ENCODE assay signal across 21 cellular contexts in the genomic region with DNA sequence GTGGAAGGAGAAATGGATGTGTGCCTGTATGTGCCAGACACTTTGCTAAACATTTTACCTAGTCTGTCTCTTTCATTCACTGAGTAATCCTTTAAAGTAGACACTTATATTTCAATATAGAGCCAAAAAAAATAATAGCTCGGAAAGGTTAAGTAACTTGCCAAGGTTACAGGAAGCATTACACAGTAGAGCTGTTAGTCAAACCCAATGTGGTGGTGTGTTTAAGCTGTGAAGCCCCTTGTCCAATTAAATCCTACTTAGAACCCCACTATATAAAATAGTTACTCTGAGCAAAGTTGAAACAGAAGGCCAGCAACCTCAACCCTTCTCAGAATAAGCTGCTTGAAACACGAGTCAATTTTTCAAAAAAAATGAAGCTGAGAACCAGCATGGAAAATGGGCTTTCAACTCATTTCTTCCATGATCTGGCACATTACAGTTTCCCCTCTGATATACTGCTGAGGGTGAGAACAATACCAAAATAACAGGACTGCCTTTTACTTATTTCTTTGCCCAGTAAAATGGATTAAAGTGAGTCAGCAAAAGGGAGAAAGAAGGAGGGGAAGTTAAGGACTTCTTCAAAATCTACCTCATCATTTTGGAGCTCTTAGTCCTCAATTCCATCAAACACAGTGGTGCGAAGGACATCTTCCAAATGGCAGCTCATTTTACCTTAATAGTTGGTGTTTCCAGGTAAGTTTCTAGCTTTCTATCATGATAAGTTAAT. TPM values are rescaled to one million over a fixed set of nuclear protein-coding genes. Genes with fewer than 3 reads are reported as not detected.
DNase-seq lines count a peak whose midpoint lies in the region; ATAC-seq, FAIRE-seq and TF ChIP-seq lines count a peak whose summit lies in the region.
"Had no signal": no experiment of that assay in that cellular context is flagged by ENCODE, and none has a peak within 500 bp of the region (broad histone marks: within the 10 kb centered on the region; RNA-seq: fewer than 3 reads in every experiment).

No MANE protein-coding gene starts in this region.

- H3K4me2 ChIP-seq in HepG2 (ENCODE audit: low read depth, low read length) = no peak overlapping the region

- no peaks in the 10 kb centered on the region for H4K20me1 ChIP-seq in HepG2 (ENCODE audit: insufficient read depth, low read length)

- TF ChIP-seq CTCF in HepG2 (CRISPR knock-in tag; IDR thresholded peaks at IDR 0.05) = no peak
- no peak for TF ChIP-seq CTCF in right lobe of liver (IDR thresholded peaks at IDR 0.05)
- TF ChIP-seq CTCF in fibroblast of pulmonary artery (IDR thresholded peaks at IDR 0.05; ENCODE audit: low read length, missing control alignments) = no peak
- TF ChIP-seq CTCF in stomach (IDR thresholded peaks at IDR 0.05) = no peak
- no peak for TF ChIP-seq CTCF in ascending aorta (IDR thresholded peaks at IDR 0.05)

- no peaks in the 10 kb centered on the region for H3K27me3 ChIP-seq in HepG2 (ENCODE audit: control insufficient read depth in 1 of 2, insufficient read depth in 2 of 2, low read length in 2 of 2)
- no peaks in the 10 kb centered on the region for H3K27me3 ChIP-seq in right lobe of liver
- no peaks in the 10 kb centered on the region for H3K27me3 ChIP-seq in stomach
- no peaks in the 10 kb centered on the region for H3K27me3 ChIP-seq in CD4-positive, alpha-beta memory T cell (ENCODE audit: insufficient read depth, low read length)
- H3K27me3 ChIP-seq in ascending aorta = no peaks in the 10 kb centered on the region
- H3K27me3 ChIP-seq: foreskin keratinocyte, pancreas, transverse colon had no signal

- no TSS peak for BruUV-seq in HepG2 (replicated peaks; lab: Mats Ljungman, UMichigan)

- POLR2A ChIA-PET in HepG2 (lab: Yijun Ruan, JAX) = interaction anchor here (2.3 kb wide), 1 partner anchor 8 kb away, joined by 10 read pairs; the partner anchor contains the start of gene RDH14
- POLR2A ChIA-PET in CD4-positive, alpha-beta memory T cell (lab: Charles Lee; ENCODE audit: partially characterized antibody) = interaction anchor here (0.6 to 2.0 kb wide), 2 partner anchors 8 to 15 kb away, joined by 3 to 7 read pairs; partner anchors contain the start of gene RDH14

- in situ Hi-C loops in HepG2 (cut with HindIII; ENCODE audit: extremely low pct_ligation_motif_present, low pct_unique_long_range_greater_than_20kb) = no loop called here

- H3K4me1 ChIP-seq in HepG2 (ENCODE audit: insufficient read depth, low read length) (peaks cover under 1% of the 10 kb centered on the region; the same call in 1 of the 2 replicates), right lobe of liver (peaks cover 0 to 5% (median 0%) of the 10 kb centered on the region in 4 donors), stomach (peaks cover 14 to 86% (median 46%) of the 10 kb centered on the region in 4 donors), ascending aorta (peaks cover 0 to 25% of the 10 kb centered on the region in 2 donors)
- peaks cover 4% of the 10 kb centered on the region for H3K4me1 ChIP-seq in CD4-positive, alpha-beta memory T cell (ENCODE audit: insufficient read depth, low read length)
- H3K4me1 ChIP-seq: foreskin keratinocyte had no signal

- intact Hi-C loops in HepG2 (cut with micrococcal nuclease; ENCODE audit: unreplicated experiment) = no loop called here
- intact Hi-C loops in right lobe of liver (cut with DNase I) = no loop called here
- intact Hi-C loops in stomach (cut with DNase I; ENCODE audit: low total_unique reads) = no loop called here
- intact Hi-C loops in CD4-positive, alpha-beta memory T cell (cut with micrococcal nuclease) = no loop called here
- intact Hi-C loops in ascending aorta (cut with DNase I) = no loop called here

- FAIRE-seq in HepG2 (lab: Jason Lieb, UNC) = no peak
- FAIRE-seq: pancreas, TTC549 had no signal

- no peak for TF ChIP-seq POLR2A in HepG2 (IDR thresholded peaks at IDR 0.05; ENCODE audit: insufficient read depth in 1 of 2, low read depth in 2 of 2, low read length in 2 of 2)
- TF ChIP-seq POLR2A in right lobe of liver (IDR thresholded peaks at IDR 0.05) = no peak
- no peak for TF ChIP-seq POLR2A in stomach (IDR thresholded peaks at IDR 0.05)

- H3K27ac Mint-ChIP-seq in activated naive CD8-positive, alpha-beta T cell = peak overlapping the region; percentile 50
- H3K27ac Mint-ChIP-seq in CD4-positive, alpha-beta memory T cell = peak overlapping the region in 1 of 7 donors; percentile 3

- H3K36me3 ChIP-seq in HepG2 (replicated peaks in 1 of 2; ENCODE audit: control insufficient read depth in 1 of 2, insufficient read depth in 2 of 2, low read length in 2 of 2) (peaks cover 3 to 7% of the 10 kb centered on the region in 2 experiments; a peak in 3 of 5 replicates), right lobe of liver (peaks cover 0 to 10% (median 4%) of the 10 kb centered on the region in 4 donors), stomach (peaks cover 3 to 20% (median 19%) of the 10 kb centered on the region in 4 donors), ascending aorta (peaks cover 6 to 21% of the 10 kb centered on the region in 2 donors)
- no peaks in the 10 kb centered on the region for H3K36me3 ChIP-seq in CD4-positive, alpha-beta memory T cell (ENCODE audit: insufficient read depth, low read length)

- CTCF ChIA-PET in HepG2 (lab: Yijun Ruan, JAX; ENCODE audit: low intra/inter-chr PET ratio, low total read pairs) = no interaction called here
- CTCF ChIA-PET in CD4-positive, alpha-beta memory T cell (lab: Charles Lee; ENCODE audit: partially characterized antibody) = interaction anchor here (1.1 to 1.8 kb wide), 4 partner anchors 9 to 34 kb away, joined by 3 to 6 read pairs (median 4); partner anchors contain the start of gene RDH14

- no peaks in the 10 kb centered on the region for H3K9me3 ChIP-seq in HepG2 (ENCODE audit: low read length)
- H3K9me3 ChIP-seq in right lobe of liver = no peaks in the 10 kb centered on the region
- no peaks in the 10 kb centered on the region for H3K9me3 ChIP-seq in stomach
- no peaks in the 10 kb centered on the region for H3K9me3 ChIP-seq in CD4-positive, alpha-beta memory T cell (ENCODE audit: control insufficient read depth in 1 of 2, low read length in 2 of 2)
- no peaks in the 10 kb centered on the region for H3K9me3 ChIP-seq in ascending aorta
- H3K9me3 ChIP-seq: pancreas, transverse colon had no signal

- no peaks in the 10 kb centered on the region for H3K9me3 Mint-ChIP-seq in activated naive CD8-positive, alpha-beta T cell (ENCODE audit: low read depth)
- peaks cover 0 to 2% (median 0%) of the 10 kb centered on the region in 8 donors for H3K9me3 Mint-ChIP-seq in CD4-positive, alpha-beta memory T cell
- H3K9me3 Mint-ChIP-seq: H9, naive B cell had no signal

- H3K4me3 ChIP-seq in HepG2 (replicated peaks in 1 of 3; ENCODE audit: insufficient read depth in 1 of 3, low read depth in 2 of 3, low read length in 3 of 3) (no peak overlapping the region), right lobe of liver (no peak overlapping the region), fibroblast of pulmonary artery (replicated peaks; ENCODE audit: low read depth, low read length) (no peak overlapping the region), stomach (no peak overlapping the region), ascending aorta (peak overlapping the region in 1 of 2 donors; percentile 1)
- H3K4me3 ChIP-seq in CD4-positive, alpha-beta memory T cell (ENCODE audit: low read length in 2 of 2) = no peak overlapping the region
- H3K4me3 ChIP-seq: pancreas, skin epidermis, transverse colon had no signal

- TF ChIP-seq EP300 in HepG2 (IDR thresholded peaks at IDR 0.05; ENCODE audit: low read depth in 2 of 2, low read length in 2 of 2) (no peak), HepG2 (CRISPR knock-in tag; IDR thresholded peaks at IDR 0.05; ENCODE audit: borderline replicate concordance) (no peak), stomach (IDR thresholded peaks at IDR 0.05) (no peak)

- H3K27ac ChIP-seq in HepG2 (ENCODE audit: extremely low read length, insufficient read depth, low read length) = no peak overlapping the region
- H3K27ac ChIP-seq in right lobe of liver = no peak overlapping the region
- H3K27ac ChIP-seq in stomach = peak overlapping the region in 4 of 5 donors; percentile 42 to 77 (median 64)
- H3K27ac ChIP-seq in CD4-positive, alpha-beta memory T cell (ENCODE audit: low read depth, low read length) = no peak overlapping the region
- H3K27ac ChIP-seq in ascending aorta = no peak overlapping the region
- H3K27ac ChIP-seq: foreskin keratinocyte, skin epidermis, transverse colon had no signal

- H3K9ac ChIP-seq in HepG2 (ENCODE audit: insufficient read depth, low read depth, low read length) = no peak overlapping the region

- WGBS in HepG2 (ENCODE audit: low lambda C conversion rate) = 96% methylated on average over 3 of the region's 3 CpGs
- 66% methylated on average over 3 of the region's 3 CpGs for WGBS in right lobe of liver (ENCODE audit: insufficient coverage, low coverage, low lambda C conversion rate, missing lambda C conversion rate)
- WGBS in stomach, 5 donors = 52 to 71% (median 64%) methylated on average over 3 of the region's 3 CpGs

- no peaks in the 10 kb centered on the region for H3K79me2 ChIP-seq in HepG2 (ENCODE audit: insufficient read depth, low read length)

- ATAC-seq in HepG2 (no peak), right lobe of liver (no peak)
- ATAC-seq: foreskin keratinocyte, left lobe of liver had no signal

- H3K4me1 Mint-ChIP-seq in activated naive CD8-positive, alpha-beta T cell (ENCODE audit: low read depth) = peaks cover 77% of the 10 kb centered on the region
- H3K4me1 Mint-ChIP-seq in CD4-positive, alpha-beta memory T cell = peaks cover 14 to 53% (median 31%) of the 10 kb centered on the region in 4 donors

- H3K4me3 Mint-ChIP-seq in activated naive CD8-positive, alpha-beta T cell = peak overlapping the region; percentile 46
- no peak overlapping the region for H3K4me3 Mint-ChIP-seq in CD4-positive, alpha-beta memory T cell
- H3K4me3 Mint-ChIP-seq: H9, naive B cell had no signal

- peaks cover 27% of the 10 kb centered on the region for H3K36me3 Mint-ChIP-seq in activated naive CD8-positive, alpha-beta T cell
- peaks cover 25 to 34% of the 10 kb centered on the region in 2 donors for H3K36me3 Mint-ChIP-seq in CD4-positive, alpha-beta memory T cell

- no peak for TF ChIP-seq RAD21 in HepG2 (CRISPR knock-in tag; IDR thresholded peaks at IDR 0.05)

- no peaks in the 10 kb centered on the region for H3K27me3 Mint-ChIP-seq in activated naive CD8-positive, alpha-beta T cell
- H3K27me3 Mint-ChIP-seq in CD4-positive, alpha-beta memory T cell = no peaks in the 10 kb centered on the region
- H3K27me3 Mint-ChIP-seq: naive B cell had no signal

- no peak for DNase-seq in HepG2 (ENCODE audit: low spot score)
- DNase-seq in right lobe of liver = no peak
- DNase-seq in fibroblast of pulmonary artery (ENCODE audit: low read depth) = peak; percentile 36
- no peak for DNase-seq in stomach
- DNase-seq in CD4-positive, alpha-beta memory T cell = no peak
- DNase-seq in ascending aorta (ENCODE audit: low spot score in 2 of 2) = no peak
- DNase-seq in activated CD8-positive, alpha-beta memory T cell treated with anti-CD3 and anti-CD28 coated beads, Interleukin-2, amount 50 U/mL, for 48 hours = no peak
- DNase-seq: activated gamma-delta T cell treated with Interleukin-2 at 50 U/mL for 16 hours, caudate nucleus, foreskin keratinocyte, H9, naive B cell, NCI-H2081, NCI-H524, pancreas, transverse colon had no signal

- H2AFZ ChIP-seq in HepG2 (ENCODE audit: low read length) = no peak overlapping the region

RNA-seq across cellular contexts. Expression of gene RDH14, which starts 7.9 kb away (rescaled TPM):
- 37.4 and 39.9 TPM in 2 replicates for total RNA-seq in HepG2 (2016; rRNA removed; fragmentation: Illumina TruSeq; extraction: Trizol)
- 15.3 and 17.0 TPM in 2 replicates for total RNA-seq in HepG2 (2016; cell fraction: cytosol; rRNA removed; fragmentation: Illumina TruSeq; extraction: Trizol; ENCODE audit: low read depth)
- total RNA-seq in HepG2 (2016; cell fraction: insoluble cytoplasmic fraction; rRNA removed; fragmentation: Illumina TruSeq; extraction: Trizol) = 34.6 and 37.8 TPM in 2 replicates
- 32.5 and 33.9 TPM in 2 replicates for total RNA-seq in HepG2 (2016; cell fraction: membrane; rRNA removed; fragmentation: Illumina TruSeq; extraction: Trizol)
- total RNA-seq in HepG2 (2016; cell fraction: nucleus; rRNA removed; fragmentation: Illumina TruSeq; extraction: Trizol) = 32.4 and 33.3 TPM in 2 replicates
- polyA plus RNA-seq in HepG2 (2011; rRNA removed) = 22.8 and 27.4 TPM in 2 replicates
- 14.4 and 20.5 TPM in 2 replicates for polyA plus RNA-seq in HepG2 (2011; cell fraction: cytosol; rRNA removed)
- 6.1 and 7.8 TPM in 2 replicates for polyA plus RNA-seq in HepG2 (2011; cell fraction: nucleus; rRNA removed)
- 19.2 and 23.3 TPM in 2 replicates for polyA plus RNA-seq in HepG2 (2012)
- polyA plus RNA-seq in HepG2 (2016; cell fraction: cytosol; fragmentation: Illumina TruSeq; extraction: Trizol; ENCODE audit: low read depth) = 14.0 and 14.5 TPM in 2 replicates
- polyA plus RNA-seq in HepG2 (2016; cell fraction: insoluble cytoplasmic fraction; fragmentation: Illumina TruSeq; extraction: Trizol; ENCODE audit: low read depth) = 36.2 and 44.0 TPM in 2 replicates
- 23.0 and 23.2 TPM in 2 replicates for polyA plus RNA-seq in HepG2 (2016; cell fraction: membrane; fragmentation: Illumina TruSeq; extraction: Trizol; ENCODE audit: low read depth)
- 55.4 and 58.2 TPM in 2 replicates for polyA plus RNA-seq in HepG2 (2016; cell fraction: nucleus; fragmentation: Illumina TruSeq; extraction: Trizol; ENCODE audit: insufficient read depth, low read depth)
- 5.4 and 8.6 TPM in 2 replicates for polyA minus RNA-seq in HepG2 (2011; rRNA and poly(A)+ RNA removed; ENCODE audit: low replicate concordance)
- 14.2 and 16.1 TPM in 2 replicates for polyA minus RNA-seq in HepG2 (2011; cell fraction: cytosol; rRNA and poly(A)+ RNA removed)
- 12.5 and 18.0 TPM in 2 replicates for polyA minus RNA-seq in HepG2 (2011; cell fraction: nucleus; rRNA and poly(A)+ RNA removed)
- 10 to 100 TPM in 5 of 6 experiments, 1 to 10 TPM in 1; 9.2 to 21.5 (median 12.8) TPM for total RNA-seq in right lobe of liver
- 10 to 100 TPM in 4 of 5 donors, not detected in 1; 34.9 to 66.1 (median 45.6) TPM for total RNA-seq in stomach
- 10 to 100 TPM; 13.3 to 16.9 (median 15.4) TPM for polyA plus RNA-seq in stomach
- 10 to 100 TPM; 18.0 to 19.1 TPM for total RNA-seq in CD4-positive, alpha-beta memory T cell
- 10 to 100 TPM; 42.4 to 42.6 TPM for polyA plus RNA-seq in CD4-positive, alpha-beta memory T cell
- total RNA-seq in ascending aorta = 51.2 TPM

RNA-seq across cellular contexts. Expression of gene NT5C1B, which starts 36.9 kb away (rescaled TPM):
- total RNA-seq in HepG2 (2016; rRNA removed; fragmentation: Illumina TruSeq; extraction: Trizol) (not detected in 2 replicates), right lobe of liver (not detected), stomach (not detected), ascending aorta (not detected)
- total RNA-seq in HepG2 (2016; cell fraction: cytosol; rRNA removed; fragmentation: Illumina TruSeq; extraction: Trizol; ENCODE audit: low read depth) = not detected in 2 replicates
- total RNA-seq in HepG2 (2016; cell fraction: insoluble cytoplasmic fraction; rRNA removed; fragmentation: Illumina TruSeq; extraction: Trizol) = not detected in 2 replicates
- not detected in 2 replicates for total RNA-seq in HepG2 (2016; cell fraction: membrane; rRNA removed; fragmentation: Illumina TruSeq; extraction: Trizol)
- total RNA-seq in HepG2 (2016; cell fraction: nucleus; rRNA removed; fragmentation: Illumina TruSeq; extraction: Trizol) = not detected in 2 replicates
- polyA plus RNA-seq in HepG2 (2011; rRNA removed) (not detected in 2 replicates), stomach (not detected)
- polyA plus RNA-seq in HepG2 (2011; cell fraction: cytosol; rRNA removed) = not detected in 2 replicates
- polyA plus RNA-seq in HepG2 (2011; cell fraction: nucleus; rRNA removed) = not detected in 2 replicates
- polyA plus RNA-seq in HepG2 (2012) = 0.16 and 0.17 TPM in 2 replicates
- polyA plus RNA-seq in HepG2 (2016; cell fraction: cytosol; fragmentation: Illumina TruSeq; extraction: Trizol; ENCODE audit: low read depth) = not detected in 2 replicates
- polyA plus RNA-seq in HepG2 (2016; cell fraction: insoluble cytoplasmic fraction; fragmentation: Illumina TruSeq; extraction: Trizol; ENCODE audit: low read depth) = not detected in 2 replicates
- not detected in 2 replicates for polyA plus RNA-seq in HepG2 (2016; cell fraction: membrane; fragmentation: Illumina TruSeq; extraction: Trizol; ENCODE audit: low read depth)
- polyA plus RNA-seq in HepG2 (2016; cell fraction: nucleus; fragmentation: Illumina TruSeq; extraction: Trizol; ENCODE audit: insufficient read depth, low read depth) = not detected in 2 replicates
- polyA minus RNA-seq in HepG2 (2011; rRNA and poly(A)+ RNA removed; ENCODE audit: low replicate concordance) = not detected in 2 replicates
- not detected in 2 replicates for polyA minus RNA-seq in HepG2 (2011; cell fraction: cytosol; rRNA and poly(A)+ RNA removed)
- polyA minus RNA-seq in HepG2 (2011; cell fraction: nucleus; rRNA and poly(A)+ RNA removed) = not detected in 2 replicates
- total RNA-seq in CD4-positive, alpha-beta memory T cell = not detected
- polyA plus RNA-seq in CD4-positive, alpha-beta memory T cell = under 1 TPM; 0.45 to 0.47 TPM
- total RNA-seq: foreskin keratinocyte, H9, left lobe of liver, LHCN-M2, pancreas, transverse colon had no signal
- polyA plus RNA-seq: foreskin keratinocyte had no signal

Comparison
In these comparisons a context has a peak if more than half of its experiments do, and no peak if none do; other contexts are left out.
1. H3K27ac ChIP-seq: peak in stomach (4 of 5); none in HepG2 (single experiment), right lobe of liver (0 of 3), CD4-positive, alpha-beta memory T cell (single experiment) and ascending aorta (0 of 2).